In the genomic region with DNA sequence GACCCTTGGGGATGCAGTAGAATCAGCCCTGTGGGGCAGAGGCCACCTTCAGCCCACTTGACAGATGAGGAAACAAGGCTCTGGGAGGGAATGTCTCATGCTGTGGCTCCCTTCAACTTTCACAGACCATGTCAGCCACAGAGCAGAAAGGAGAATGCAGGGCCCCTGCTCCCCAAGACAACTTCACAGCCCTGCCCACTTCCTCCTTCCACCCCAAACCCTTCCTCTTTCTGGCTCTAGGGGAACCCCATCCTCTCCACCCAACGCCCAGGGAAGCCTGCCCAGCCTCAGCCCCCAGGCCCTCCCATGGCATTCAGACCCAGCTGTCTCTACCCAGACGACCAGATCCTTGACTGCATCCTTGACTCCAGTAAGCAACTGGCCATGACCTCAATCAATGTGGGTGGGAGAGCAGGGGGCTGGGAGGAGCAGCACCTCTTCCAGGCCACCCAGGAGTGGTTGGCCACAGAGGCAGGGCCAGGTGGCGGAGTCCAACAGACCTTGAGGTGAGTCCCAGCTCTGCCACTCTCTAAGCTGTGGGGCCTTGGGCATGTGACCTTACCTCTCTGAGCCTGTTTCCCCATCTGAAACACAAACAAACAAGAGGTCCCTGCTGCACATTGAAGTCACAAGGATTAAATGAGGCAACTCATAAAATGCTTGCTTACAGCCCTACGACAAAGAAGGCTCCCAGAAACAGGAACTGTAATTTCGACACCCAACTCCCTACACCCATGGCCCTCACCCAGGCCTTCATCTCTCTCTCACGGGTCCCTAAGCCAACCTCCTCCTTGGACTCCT, we compare ENCODE assay signal across 1 cellular context.
TF ChIP-seq lines count a peak whose summit lies in the region.

No MANE protein-coding gene starts in this region.

TF ChIP-seq in GM12878, 131 proteins besides CTCF, POLR2A, EP300 and RAD21 (continued from another document):
- TF ChIP-seq, protein P1, sequence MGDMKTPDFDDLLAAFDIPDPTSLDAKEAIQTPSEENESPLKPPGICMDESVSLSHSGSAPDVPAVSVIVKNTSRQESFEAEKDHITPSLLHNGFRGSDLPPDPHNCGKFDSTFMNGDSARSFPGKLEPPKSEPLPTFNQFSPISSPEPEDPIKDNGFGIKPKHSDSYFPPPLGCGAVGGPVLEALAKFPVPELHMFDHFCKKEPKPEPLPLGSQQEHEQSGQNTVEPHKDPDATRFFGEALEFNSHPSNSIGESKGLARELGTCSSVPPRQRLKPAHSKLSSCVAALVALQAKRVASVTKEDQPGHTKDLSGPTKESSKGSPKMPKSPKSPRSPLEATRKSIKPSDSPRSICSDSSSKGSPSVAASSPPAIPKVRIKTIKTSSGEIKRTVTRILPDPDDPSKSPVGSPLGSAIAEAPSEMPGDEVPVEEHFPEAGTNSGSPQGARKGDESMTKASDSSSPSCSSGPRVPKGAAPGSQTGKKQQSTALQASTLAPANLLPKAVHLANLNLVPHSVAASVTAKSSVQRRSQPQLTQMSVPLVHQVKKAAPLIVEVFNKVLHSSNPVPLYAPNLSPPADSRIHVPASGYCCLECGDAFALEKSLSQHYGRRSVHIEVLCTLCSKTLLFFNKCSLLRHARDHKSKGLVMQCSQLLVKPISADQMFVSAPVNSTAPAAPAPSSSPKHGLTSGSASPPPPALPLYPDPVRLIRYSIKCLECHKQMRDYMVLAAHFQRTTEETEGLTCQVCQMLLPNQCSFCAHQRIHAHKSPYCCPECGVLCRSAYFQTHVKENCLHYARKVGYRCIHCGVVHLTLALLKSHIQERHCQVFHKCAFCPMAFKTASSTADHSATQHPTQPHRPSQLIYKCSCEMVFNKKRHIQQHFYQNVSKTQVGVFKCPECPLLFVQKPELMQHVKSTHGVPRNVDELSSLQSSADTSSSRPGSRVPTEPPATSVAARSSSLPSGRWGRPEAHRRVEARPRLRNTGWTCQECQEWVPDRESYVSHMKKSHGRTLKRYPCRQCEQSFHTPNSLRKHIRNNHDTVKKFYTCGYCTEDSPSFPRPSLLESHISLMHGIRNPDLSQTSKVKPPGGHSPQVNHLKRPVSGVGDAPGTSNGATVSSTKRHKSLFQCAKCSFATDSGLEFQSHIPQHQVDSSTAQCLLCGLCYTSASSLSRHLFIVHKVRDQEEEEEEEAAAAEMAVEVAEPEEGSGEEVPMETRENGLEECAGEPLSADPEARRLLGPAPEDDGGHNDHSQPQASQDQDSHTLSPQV (IDR thresholded peaks at IDR 0.05), result no peak
- no peak for TF ChIP-seq RFX5 (IDR thresholded peaks at IDR 0.05; ENCODE audit: low read depth, low read length)
- TF ChIP-seq ATF7 (IDR thresholded peaks at IDR 0.05; ENCODE audit: low read depth), result peak; percentile 39; the same call in 1 of the 2 replicates
- TF ChIP-seq, protein P2, sequence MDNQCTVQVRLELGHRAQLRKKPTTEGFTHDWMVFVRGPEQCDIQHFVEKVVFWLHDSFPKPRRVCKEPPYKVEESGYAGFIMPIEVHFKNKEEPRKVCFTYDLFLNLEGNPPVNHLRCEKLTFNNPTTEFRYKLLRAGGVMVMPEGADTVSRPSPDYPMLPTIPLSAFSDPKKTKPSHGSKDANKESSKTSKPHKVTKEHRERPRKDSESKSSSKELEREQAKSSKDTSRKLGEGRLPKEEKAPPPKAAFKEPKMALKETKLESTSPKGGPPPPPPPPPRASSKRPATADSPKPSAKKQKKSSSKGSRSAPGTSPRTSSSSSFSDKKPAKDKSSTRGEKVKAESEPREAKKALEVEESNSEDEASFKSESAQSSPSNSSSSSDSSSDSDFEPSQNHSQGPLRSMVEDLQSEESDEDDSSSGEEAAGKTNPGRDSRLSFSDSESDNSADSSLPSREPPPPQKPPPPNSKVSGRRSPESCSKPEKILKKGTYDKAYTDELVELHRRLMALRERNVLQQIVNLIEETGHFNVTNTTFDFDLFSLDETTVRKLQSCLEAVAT (IDR thresholded peaks at IDR 0.05), result peak; percentile 75; the same call in 1 of the 2 replicates
- TF ChIP-seq TBL1XR1 (IDR thresholded peaks at IDR 0.05; ENCODE audit: low read depth, low read length), result 0 out of 2 replicates have a peak, but pooled peaks have one; percentile 13
- no peak for TF ChIP-seq SUZ12 (IDR thresholded peaks at IDR 0.05; ENCODE audit: unreplicated experiment)
- TF ChIP-seq NRF1 (conservative IDR thresholded peaks at IDR 0.05; ENCODE audit: low read depth, low read length), result no peak
- TF ChIP-seq, protein P3, sequence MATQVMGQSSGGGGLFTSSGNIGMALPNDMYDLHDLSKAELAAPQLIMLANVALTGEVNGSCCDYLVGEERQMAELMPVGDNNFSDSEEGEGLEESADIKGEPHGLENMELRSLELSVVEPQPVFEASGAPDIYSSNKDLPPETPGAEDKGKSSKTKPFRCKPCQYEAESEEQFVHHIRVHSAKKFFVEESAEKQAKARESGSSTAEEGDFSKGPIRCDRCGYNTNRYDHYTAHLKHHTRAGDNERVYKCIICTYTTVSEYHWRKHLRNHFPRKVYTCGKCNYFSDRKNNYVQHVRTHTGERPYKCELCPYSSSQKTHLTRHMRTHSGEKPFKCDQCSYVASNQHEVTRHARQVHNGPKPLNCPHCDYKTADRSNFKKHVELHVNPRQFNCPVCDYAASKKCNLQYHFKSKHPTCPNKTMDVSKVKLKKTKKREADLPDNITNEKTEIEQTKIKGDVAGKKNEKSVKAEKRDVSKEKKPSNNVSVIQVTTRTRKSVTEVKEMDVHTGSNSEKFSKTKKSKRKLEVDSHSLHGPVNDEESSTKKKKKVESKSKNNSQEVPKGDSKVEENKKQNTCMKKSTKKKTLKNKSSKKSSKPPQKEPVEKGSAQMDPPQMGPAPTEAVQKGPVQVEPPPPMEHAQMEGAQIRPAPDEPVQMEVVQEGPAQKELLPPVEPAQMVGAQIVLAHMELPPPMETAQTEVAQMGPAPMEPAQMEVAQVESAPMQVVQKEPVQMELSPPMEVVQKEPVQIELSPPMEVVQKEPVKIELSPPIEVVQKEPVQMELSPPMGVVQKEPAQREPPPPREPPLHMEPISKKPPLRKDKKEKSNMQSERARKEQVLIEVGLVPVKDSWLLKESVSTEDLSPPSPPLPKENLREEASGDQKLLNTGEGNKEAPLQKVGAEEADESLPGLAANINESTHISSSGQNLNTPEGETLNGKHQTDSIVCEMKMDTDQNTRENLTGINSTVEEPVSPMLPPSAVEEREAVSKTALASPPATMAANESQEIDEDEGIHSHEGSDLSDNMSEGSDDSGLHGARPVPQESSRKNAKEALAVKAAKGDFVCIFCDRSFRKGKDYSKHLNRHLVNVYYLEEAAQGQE (IDR thresholded peaks at IDR 0.05; ENCODE audit: low read depth, low read length), result no peak
- TF ChIP-seq ZNF274 (IDR thresholded peaks at IDR 0.05; ENCODE audit: insufficient read depth, insufficient read length), result no peak
- TF ChIP-seq EED (IDR thresholded peaks at IDR 0.05; ENCODE audit: low read depth), result peak; percentile 85
- TF ChIP-seq, protein P4, sequence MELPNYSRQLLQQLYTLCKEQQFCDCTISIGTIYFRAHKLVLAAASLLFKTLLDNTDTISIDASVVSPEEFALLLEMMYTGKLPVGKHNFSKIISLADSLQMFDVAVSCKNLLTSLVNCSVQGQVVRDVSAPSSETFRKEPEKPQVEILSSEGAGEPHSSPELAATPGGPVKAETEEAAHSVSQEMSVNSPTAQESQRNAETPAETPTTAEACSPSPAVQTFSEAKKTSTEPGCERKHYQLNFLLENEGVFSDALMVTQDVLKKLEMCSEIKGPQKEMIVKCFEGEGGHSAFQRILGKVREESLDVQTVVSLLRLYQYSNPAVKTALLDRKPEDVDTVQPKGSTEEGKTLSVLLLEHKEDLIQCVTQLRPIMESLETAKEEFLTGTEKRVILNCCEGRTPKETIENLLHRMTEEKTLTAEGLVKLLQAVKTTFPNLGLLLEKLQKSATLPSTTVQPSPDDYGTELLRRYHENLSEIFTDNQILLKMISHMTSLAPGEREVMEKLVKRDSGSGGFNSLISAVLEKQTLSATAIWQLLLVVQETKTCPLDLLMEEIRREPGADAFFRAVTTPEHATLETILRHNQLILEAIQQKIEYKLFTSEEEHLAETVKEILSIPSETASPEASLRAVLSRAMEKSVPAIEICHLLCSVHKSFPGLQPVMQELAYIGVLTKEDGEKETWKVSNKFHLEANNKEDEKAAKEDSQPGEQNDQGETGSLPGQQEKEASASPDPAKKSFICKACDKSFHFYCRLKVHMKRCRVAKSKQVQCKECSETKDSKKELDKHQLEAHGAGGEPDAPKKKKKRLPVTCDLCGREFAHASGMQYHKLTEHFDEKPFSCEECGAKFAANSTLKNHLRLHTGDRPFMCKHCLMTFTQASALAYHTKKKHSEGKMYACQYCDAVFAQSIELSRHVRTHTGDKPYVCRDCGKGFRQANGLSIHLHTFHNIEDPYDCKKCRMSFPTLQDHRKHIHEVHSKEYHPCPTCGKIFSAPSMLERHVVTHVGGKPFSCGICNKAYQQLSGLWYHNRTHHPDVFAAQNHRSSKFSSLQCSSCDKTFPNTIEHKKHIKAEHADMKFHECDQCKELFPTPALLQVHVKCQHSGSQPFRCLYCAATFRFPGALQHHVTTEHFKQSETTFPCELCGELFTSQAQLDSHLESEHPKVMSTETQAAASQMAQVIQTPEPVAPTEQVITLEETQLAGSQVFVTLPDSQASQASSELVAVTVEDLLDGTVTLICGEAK (IDR thresholded peaks at IDR 0.05; ENCODE audit: borderline replicate concordance), result no peak
- no peak for TF ChIP-seq TCF3 (IDR thresholded peaks at IDR 0.05; ENCODE audit: borderline replicate concordance, insufficient read depth, low read depth, low read length)
- TF ChIP-seq KLF5 (IDR thresholded peaks at IDR 0.05; ENCODE audit: partially characterized antibody), result no peak
- TF ChIP-seq, protein P5, sequence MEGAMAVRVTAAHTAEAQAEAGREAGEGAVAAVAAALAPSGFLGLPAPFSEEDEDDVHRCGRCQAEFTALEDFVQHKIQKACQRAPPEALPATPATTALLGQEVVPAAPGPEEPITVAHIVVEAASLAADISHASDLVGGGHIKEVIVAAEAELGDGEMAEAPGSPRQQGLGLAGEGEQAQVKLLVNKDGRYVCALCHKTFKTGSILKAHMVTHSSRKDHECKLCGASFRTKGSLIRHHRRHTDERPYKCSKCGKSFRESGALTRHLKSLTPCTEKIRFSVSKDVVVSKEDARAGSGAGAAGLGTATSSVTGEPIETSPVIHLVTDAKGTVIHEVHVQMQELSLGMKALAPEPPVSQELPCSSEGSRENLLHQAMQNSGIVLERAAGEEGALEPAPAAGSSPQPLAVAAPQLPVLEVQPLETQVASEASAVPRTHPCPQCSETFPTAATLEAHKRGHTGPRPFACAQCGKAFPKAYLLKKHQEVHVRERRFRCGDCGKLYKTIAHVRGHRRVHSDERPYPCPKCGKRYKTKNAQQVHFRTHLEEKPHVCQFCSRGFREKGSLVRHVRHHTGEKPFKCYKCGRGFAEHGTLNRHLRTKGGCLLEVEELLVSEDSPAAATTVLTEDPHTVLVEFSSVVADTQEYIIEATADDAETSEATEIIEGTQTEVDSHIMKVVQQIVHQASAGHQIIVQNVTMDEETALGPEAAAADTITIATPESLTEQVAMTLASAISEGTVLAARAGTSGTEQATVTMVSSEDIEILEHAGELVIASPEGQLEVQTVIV (IDR thresholded peaks at IDR 0.05; ENCODE audit: borderline replicate concordance, partially characterized antibody), result peak; percentile 30
- TF ChIP-seq ETV6 (conservative IDR thresholded peaks at IDR 0.05 in 1 of 2, IDR thresholded peaks at IDR 0.05 in 1 of 2; ENCODE audit: borderline replicate concordance in 1 of 2, low read depth in 1 of 2), result peak in 1 of 2 experiments; percentile 65; a peak in 1 of 4 replicates
- TF ChIP-seq TCF12 (IDR thresholded peaks at IDR 0.05; ENCODE audit: low read depth, low read length), result 0 out of 2 replicates have a peak, but pooled peaks have one; percentile 19
- TF ChIP-seq PML (IDR thresholded peaks at IDR 0.05; ENCODE audit: low read length), result no peak; the same call in 1 of the 2 replicates
- TF ChIP-seq CBX5 (IDR thresholded peaks at IDR 0.05; ENCODE audit: low read depth), result no peak
- TF ChIP-seq MTA2 (IDR thresholded peaks at IDR 0.05; ENCODE audit: low read depth), result peak; percentile 61; the same call in 1 of the 2 replicates
